34 cellular contexts compared by ENCODE assay signal in the genomic region with DNA sequence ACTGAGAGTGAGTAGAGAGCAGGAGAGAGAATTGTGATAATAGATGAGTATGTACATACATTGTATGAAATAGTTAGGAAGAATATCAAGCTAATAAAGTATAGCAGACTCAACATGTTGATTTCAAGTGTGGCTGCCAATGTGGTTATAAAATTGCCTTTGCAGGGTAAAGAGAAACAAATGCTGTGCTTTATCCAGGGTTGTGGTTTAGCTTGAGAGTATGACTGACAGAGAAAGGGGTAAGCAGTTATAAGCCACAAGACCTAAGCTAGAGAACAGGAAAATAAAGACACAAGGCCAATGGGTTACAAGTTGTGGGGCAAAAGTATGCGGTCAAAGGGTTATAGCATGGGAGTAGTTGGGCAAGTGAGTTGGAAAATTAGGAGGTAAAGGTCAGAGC.
"Had no signal": no experiment of that assay in that cellular context is flagged by ENCODE, and none has a peak within 500 bp of the region (broad histone marks: within the 10 kb centered on the region; RNA-seq: fewer than 3 reads in every experiment).

No MANE protein-coding gene starts in this region.

- H3K4me1 ChIP-seq: neural progenitor cell, parathyroid adenoma, psoas muscle, sigmoid colon, uterus had no signal

- H2AFZ ChIP-seq: neural progenitor cell, parathyroid adenoma had no signal

- H3K9me3 ChIP-seq: uterus had no signal

- H3K27ac ChIP-seq: neural progenitor cell, parathyroid adenoma, psoas muscle, sigmoid colon, uterus had no signal

- H3K27me3 ChIP-seq: neural progenitor cell, sigmoid colon, uterus had no signal

- H3K9ac ChIP-seq: neural progenitor cell, parathyroid adenoma had no signal

- H3K36me3 ChIP-seq: neural progenitor cell, sigmoid colon, uterus had no signal

- ATAC-seq: activated T-helper 17 cell treated with anti-CD3 and anti-CD28 coated beads, Interleukin-2, amount 50 U/mL, for 72 hours; esophagus mucosa; left colon; naive thymus-derived CD8-positive, alpha-beta T cell; psoas muscle; stimulated activated effector memory CD8-positive, alpha-beta T cell treated with anti-CD3 and anti-CD28 coated beads, Interleukin-12 subunit alpha, Interleukin-12 subunit beta, amount 100 ng/mL, for 72 hours; stimulated activated naive CD8-positive, alpha-beta T cell treated with anti-CD3 and anti-CD28 coated beads, Interleukin-15, amount 100 ng/mL, for 72 hours; T-helper 17 cell; WTC11 had no signal

- DNase-seq: activated CD4-positive, alpha-beta memory T cell treated with anti-CD3 and anti-CD28 coated beads, Interleukin-2, amount 10 ng/mL, durations not matched to agents 7 days and 5 days; activated CD4-positive, alpha-beta T cell treated with anti-CD3 and anti-CD28 coated beads for 1 hour; activated CD4-positive, alpha-beta T cell treated with anti-CD3 and anti-CD28 coated beads, Interleukin-2, amount 10 ng/mL, durations not matched to agents 7 days and 5 days; activated CD8-positive, alpha-beta memory T cell treated with anti-CD3 and anti-CD28 coated beads, Interleukin-2, amount 50 U/mL, for 48 hours; activated gamma-delta T cell treated with Interleukin-2 at 50 U/mL for 16 hours; activated naive CD4-positive, alpha-beta T cell treated with anti-CD3 and anti-CD28 coated beads, Interleukin-2, amount 50 U/mL, for 16 hours; activated T-cell treated with anti-CD3 and anti-CD28 coated beads, Interleukin-2, amount 50 U/mL, for 24 hours; caudate nucleus; endodermal cell; foreskin fibroblast; head of caudate nucleus; hypothalamus; immature natural killer cell; kidney; left colon; mammary epithelial cell; midbrain; naive thymus-derived CD8-positive, alpha-beta T cell; occipital lobe; psoas muscle; sigmoid colon; small intestine; stimulated activated CD4-positive, alpha-beta T cell treated with anti-CD3 and anti-CD28 coated beads, Interleukin-4, amount 100 ng/mL, for 24 hours; stimulated activated naive CD8-positive, alpha-beta T cell treated with anti-CD3 and anti-CD28 coated beads, Interleukin-15, amount 100 ng/mL, for 72 hours; substantia nigra; T-helper 17 cell; T1000; uterus had no signal

- H3K4me2 ChIP-seq: neural progenitor cell had no signal

- H3K4me3 ChIP-seq: neural progenitor cell, psoas muscle, sigmoid colon, uterus had no signal

- H3K79me2 ChIP-seq: parathyroid adenoma had no signal
